ENCODE assay signal across 8 cellular contexts in genomic region chr6:34238507-34239239, GRCh38. TPM values are rescaled to one million over a fixed set of nuclear protein-coding genes. Genes with fewer than 3 reads are reported as not detected.
DNase-seq lines count a peak whose midpoint lies in the region; ATAC-seq, FAIRE-seq and TF ChIP-seq lines count a peak whose summit lies in the region.

No MANE protein-coding gene starts in this region.

- ATAC-seq in Right ventricle myocardium inferior, result no peak
- ATAC-seq in activated CD8-positive, alpha-beta T cell treated with anti-CD3 and anti-CD28 coated beads for 36 hours, result no peak

- intact Hi-C loops in Right ventricle myocardium inferior (cut with DNase I), result loop anchor here (2.0 kb wide), 1 partner anchor 42 kb away; no protein-coding TSS in a partner anchor
- intact Hi-C loops in activated CD8-positive, alpha-beta T cell treated with anti-CD3 and anti-CD28 coated beads for 36 hours (cut with micrococcal nuclease), result loop anchor here (5.0 kb wide), 1 partner anchor 41 kb away; no protein-coding TSS in a partner anchor
- intact Hi-C loops in kidney (cut with DNase I), result no loop called here

- peaks cover 53% of the 10 kb centered on the region for H3K36me3 Mint-ChIP-seq in activated CD8-positive, alpha-beta T cell treated with anti-CD3 and anti-CD28 coated beads for 36 hours (ENCODE audit: low read depth)
- peaks cover 8% of the 10 kb centered on the region for H3K36me3 Mint-ChIP-seq in type B pancreatic cell

- H3K27me3 Mint-ChIP-seq in activated CD8-positive, alpha-beta T cell treated with anti-CD3 and anti-CD28 coated beads for 36 hours, result no peaks in the 10 kb centered on the region
- H3K27me3 Mint-ChIP-seq in type B pancreatic cell, result no peaks in the 10 kb centered on the region

- H3K4me3 ChIP-seq in cardiac muscle cell, result peak overlapping the region; percentile 99
- peak overlapping the region; percentile 39 to 61 for H3K4me3 ChIP-seq in kidney (ENCODE audit: low read length in 2 of 2)

- CTCF ChIA-PET in activated CD8-positive, alpha-beta T cell treated with anti-CD3 and anti-CD28 coated beads for 36 hours (lab: Charles Lee), result no interaction called here
- CTCF ChIA-PET in GM10248 (lab: Yijun Ruan, JAX), result no interaction called here

- POLR2A ChIA-PET in activated CD8-positive, alpha-beta T cell treated with anti-CD3 and anti-CD28 coated beads for 36 hours (lab: Charles Lee), result interaction anchor here (0.7 to 1.0 kb wide), 2 partner anchors 9 to 176 kb away, joined by 3 read pairs; no protein-coding TSS in a partner anchor
- POLR2A ChIA-PET in GM10248 (lab: Yijun Ruan, JAX), result no interaction called here

- peak overlapping the region; percentile 93 for H3K4me3 Mint-ChIP-seq in activated CD8-positive, alpha-beta T cell treated with anti-CD3 and anti-CD28 coated beads for 36 hours
- peak overlapping the region; percentile 89 for H3K4me3 Mint-ChIP-seq in type B pancreatic cell

- peak overlapping the region; percentile 97 for H3K27ac Mint-ChIP-seq in activated CD8-positive, alpha-beta T cell treated with anti-CD3 and anti-CD28 coated beads for 36 hours
- H3K27ac Mint-ChIP-seq in type B pancreatic cell, result peak overlapping the region; percentile 85

- peaks cover 52% of the 10 kb centered on the region for H3K4me1 Mint-ChIP-seq in activated CD8-positive, alpha-beta T cell treated with anti-CD3 and anti-CD28 coated beads for 36 hours (ENCODE audit: low read depth)
- H3K4me1 Mint-ChIP-seq in type B pancreatic cell (ENCODE audit: unreplicated experiment), result peaks cover 23% of the 10 kb centered on the region

- peaks cover 24% of the 10 kb centered on the region for H3K36me3 ChIP-seq in cardiac muscle cell
- H3K36me3 ChIP-seq in kidney (ENCODE audit: control insufficient read depth in 1 of 2, insufficient read depth in 2 of 2, low read length in 2 of 2), result no peaks in the 10 kb centered on the region

- H3K27ac ChIP-seq in cardiac muscle cell (no peak overlapping the region), kidney (ENCODE audit: low read depth in 2 of 2, low read length in 2 of 2) (no peak overlapping the region)

- H3K4me1 ChIP-seq in cardiac muscle cell (ENCODE audit: low read depth), result peaks cover 31% of the 10 kb centered on the region
- peaks cover 0 to 7% of the 10 kb centered on the region in 2 donors for H3K4me1 ChIP-seq in kidney (ENCODE audit: control insufficient read depth in 1 of 2, insufficient read depth in 1 of 2, low read depth in 1 of 2, low read length in 2 of 2)

- H3K27me3 ChIP-seq in cardiac muscle cell, result no peaks in the 10 kb centered on the region

- no peak for DNase-seq in cardiac muscle cell (ENCODE audit: low read depth in 1 of 2, low spot score in 1 of 2)
- no peak for DNase-seq in Right ventricle myocardium inferior (ENCODE audit: missing footprints)
- no peak for DNase-seq in activated CD8-positive, alpha-beta T cell treated with anti-CD3 and anti-CD28 coated beads for 36 hours
- DNase-seq in kidney, result peak; percentile 60
- no peak for DNase-seq in type B pancreatic cell (ENCODE audit: extremely low spot score, unreplicated experiment)
- no peak for DNase-seq in GOT3 (lab: John Stamatoyannopoulos, UW)
- DNase-seq in mucosa of gallbladder (ENCODE audit: low spot score), result no peak
- no peak for DNase-seq in GM10248 (ENCODE audit: extremely low spot score)

- H3K9me3 Mint-ChIP-seq in activated CD8-positive, alpha-beta T cell treated with anti-CD3 and anti-CD28 coated beads for 36 hours, result no peaks in the 10 kb centered on the region
- H3K9me3 Mint-ChIP-seq in type B pancreatic cell, result no peaks in the 10 kb centered on the region

- peak overlapping the region in 1 of 2 donors; percentile 15 for H3K9ac ChIP-seq in kidney (ENCODE audit: low read length in 2 of 2)

- no peak for TF ChIP-seq CTCF in cardiac muscle cell (IDR thresholded peaks at IDR 0.05; ENCODE audit: low read depth, low read length)
- no peak for TF ChIP-seq CTCF in activated CD8-positive, alpha-beta T cell treated with anti-CD3 and anti-CD28 coated beads for 36 hours (IDR thresholded peaks at IDR 0.05)
- TF ChIP-seq CTCF in kidney (IDR thresholded peaks at IDR 0.05; ENCODE audit: borderline replicate concordance, extremely low read depth, insufficient read depth), result no peak
- TF ChIP-seq CTCF in type B pancreatic cell (conservative IDR thresholded peaks at IDR 0.05), result no peak
- TF ChIP-seq CTCF in GM10248 (IDR thresholded peaks at IDR 0.05; ENCODE audit: control extremely low read depth, extremely low read depth, low read depth, missing control alignments), result no peak

- no peak for FAIRE-seq in kidney (lab: Jason Lieb, UNC)

- H3K9me3 ChIP-seq in cardiac muscle cell (ENCODE audit: low read depth) (no peaks in the 10 kb centered on the region), kidney (ENCODE audit: control insufficient read depth in 1 of 2, low read length in 2 of 2) (no peaks in the 10 kb centered on the region)

RNA-seq across cellular contexts. Expression of gene HMGA1, which starts 2.0 kb away (rescaled TPM):
- total RNA-seq in cardiac muscle cell (505 and 639 TPM in 2 replicates), Right ventricle myocardium inferior (44.4 TPM), kidney (46.5 TPM), type B pancreatic cell (ENCODE audit: low replicate concordance) (244 and 355 TPM in 2 replicates), mucosa of gallbladder (88.6 TPM)
- polyA plus RNA-seq in cardiac muscle cell (341 and 384 TPM in 2 replicates), kidney (ENCODE audit: insufficient read depth, low read depth, low replicate concordance) (27.1 TPM)
- 100 to 1,000 TPM; 683 to 709 TPM for total RNA-seq in activated CD8-positive, alpha-beta T cell treated with anti-CD3 and anti-CD28 coated beads for 36 hours

RNA-seq across cellular contexts. Expression of gene SMIM29, which starts 10.1 kb away (rescaled TPM):
- 13.1 and 13.4 TPM in 2 replicates for total RNA-seq in cardiac muscle cell
- 14.7 and 17.7 TPM in 2 replicates for polyA plus RNA-seq in cardiac muscle cell
- total RNA-seq in Right ventricle myocardium inferior, result 20.7 TPM
- total RNA-seq in activated CD8-positive, alpha-beta T cell treated with anti-CD3 and anti-CD28 coated beads for 36 hours, result 10 to 100 TPM; 13.3 to 16.4 TPM
- total RNA-seq in kidney, result 22.6 TPM
- polyA plus RNA-seq in kidney (ENCODE audit: insufficient read depth, low read depth, low replicate concordance), result 53.5 TPM
- total RNA-seq in type B pancreatic cell (ENCODE audit: low replicate concordance), result 16.0 and 20.8 TPM in 2 replicates
- 28.9 TPM for total RNA-seq in mucosa of gallbladder
